ENCODE assay signal across 9 cellular contexts in the genomic region with DNA sequence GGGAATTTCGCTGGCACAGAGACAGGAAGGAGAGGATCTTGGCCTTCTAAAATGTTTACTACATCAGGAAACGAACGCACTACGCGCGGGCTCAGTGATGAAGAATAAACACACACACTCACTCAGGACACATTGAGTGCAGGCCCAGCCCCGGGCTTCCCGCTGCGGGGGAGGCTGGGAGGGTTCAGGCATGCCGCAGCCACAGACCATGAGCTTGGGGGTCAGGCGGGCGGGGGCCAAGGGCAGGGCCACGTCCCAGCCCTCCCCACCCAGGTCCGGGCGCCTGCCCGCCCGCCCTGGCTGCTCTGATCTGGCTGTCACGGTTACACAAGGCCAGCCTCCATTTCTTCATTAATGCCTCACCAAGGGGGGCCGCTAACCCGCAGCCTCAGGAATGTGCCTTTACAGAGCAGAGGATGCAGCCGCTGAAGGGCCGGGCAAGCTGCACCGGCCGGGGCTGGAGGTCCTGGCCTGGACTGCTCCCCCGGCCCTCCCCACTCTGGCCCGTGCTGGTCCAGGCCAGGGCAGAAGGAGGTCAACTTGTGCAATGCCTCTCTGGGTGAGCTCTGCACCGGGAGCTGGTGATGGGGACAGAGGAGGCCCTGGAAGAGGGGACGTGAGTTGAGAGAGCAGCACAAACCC. TPM values are rescaled to one million over a fixed set of nuclear protein-coding genes. Genes with fewer than 3 reads are reported as not detected.
DNase-seq lines count a peak whose midpoint lies in the region; ATAC-seq and TF ChIP-seq lines count a peak whose summit lies in the region.
"Had no signal": no experiment of that assay in that cellular context is flagged by ENCODE, and none has a peak within 500 bp of the region (broad histone marks: within the 10 kb centered on the region; RNA-seq: fewer than 3 reads in every experiment).

No MANE protein-coding gene starts in this region.

- peaks cover 79% of the 10 kb centered on the region for H3K27me3 Mint-ChIP-seq in stimulated activated memory B cell treated with anti-CD40 and anti-IgM and Interleukin-4, amounts not matched to agents 10 μg/mL and 1 μg/mL and 100 μg/mL, for 72 hours
- peaks cover 11% of the 10 kb centered on the region for H3K27me3 Mint-ChIP-seq in activated T-helper 17 cell treated with anti-CD3 and anti-CD28 coated beads, Interleukin-2, amount 50 U/mL, for 72 hours

- ATAC-seq in stimulated activated memory B cell treated with anti-CD40 and anti-IgM and Interleukin-4, amounts not matched to agents 10 μg/mL and 1 μg/mL and 100 μg/mL, for 72 hours = peak; percentile 25
- ATAC-seq in HG03342 (IDR thresholded peaks at IDR 0.05; ENCODE audit: unreplicated experiment) = no peak
- ATAC-seq in HG02763 (IDR thresholded peaks at IDR 0.05; ENCODE audit: unreplicated experiment) = no peak
- no peak for ATAC-seq in activated T-helper 17 cell treated with anti-CD3 and anti-CD28 coated beads, Interleukin-2, amount 50 U/mL, for 72 hours (replicated peaks)

- DNase-seq in HK-2 (ENCODE audit: unreplicated experiment) = peak; percentile 49
- peak; percentile 71 for DNase-seq in brain pericyte (ENCODE audit: low read depth, low spot score)
- DNase-seq in kidney epithelial cell (ENCODE audit: low read depth) = peak; percentile 35
- no peak for DNase-seq in amygdala (lab: John Stamatoyannopoulos, UW)
- DNase-seq: Karpas-422 had no signal

- H3K36me3 Mint-ChIP-seq in stimulated activated memory B cell treated with anti-CD40 and anti-IgM and Interleukin-4, amounts not matched to agents 10 μg/mL and 1 μg/mL and 100 μg/mL, for 72 hours = no peaks in the 10 kb centered on the region
- H3K36me3 Mint-ChIP-seq in activated T-helper 17 cell treated with anti-CD3 and anti-CD28 coated beads, Interleukin-2, amount 50 U/mL, for 72 hours (ENCODE audit: low read depth) = no peaks in the 10 kb centered on the region

- H3K4me1 Mint-ChIP-seq in stimulated activated memory B cell treated with anti-CD40 and anti-IgM and Interleukin-4, amounts not matched to agents 10 μg/mL and 1 μg/mL and 100 μg/mL, for 72 hours = no peaks in the 10 kb centered on the region
- H3K4me1 Mint-ChIP-seq in activated T-helper 17 cell treated with anti-CD3 and anti-CD28 coated beads, Interleukin-2, amount 50 U/mL, for 72 hours = peaks cover 6% of the 10 kb centered on the region

- H3K9me3 Mint-ChIP-seq in stimulated activated memory B cell treated with anti-CD40 and anti-IgM and Interleukin-4, amounts not matched to agents 10 μg/mL and 1 μg/mL and 100 μg/mL, for 72 hours = no peaks in the 10 kb centered on the region
- no peaks in the 10 kb centered on the region for H3K9me3 Mint-ChIP-seq in activated T-helper 17 cell treated with anti-CD3 and anti-CD28 coated beads, Interleukin-2, amount 50 U/mL, for 72 hours

- no peak overlapping the region for H3K4me3 ChIP-seq in kidney epithelial cell (ENCODE audit: low read depth, low read length)

- no peak overlapping the region for H3K27ac Mint-ChIP-seq in stimulated activated memory B cell treated with anti-CD40 and anti-IgM and Interleukin-4, amounts not matched to agents 10 μg/mL and 1 μg/mL and 100 μg/mL, for 72 hours
- H3K27ac Mint-ChIP-seq in activated T-helper 17 cell treated with anti-CD3 and anti-CD28 coated beads, Interleukin-2, amount 50 U/mL, for 72 hours = no peak overlapping the region

- H3K4me3 Mint-ChIP-seq in stimulated activated memory B cell treated with anti-CD40 and anti-IgM and Interleukin-4, amounts not matched to agents 10 μg/mL and 1 μg/mL and 100 μg/mL, for 72 hours = no peak overlapping the region
- H3K4me3 Mint-ChIP-seq in activated T-helper 17 cell treated with anti-CD3 and anti-CD28 coated beads, Interleukin-2, amount 50 U/mL, for 72 hours = no peak overlapping the region

- H3K36me3 ChIP-seq in kidney epithelial cell (ENCODE audit: control insufficient read depth, insufficient read depth, low read length) = no peaks in the 10 kb centered on the region

- TF ChIP-seq CTCF in kidney epithelial cell (IDR thresholded peaks at IDR 0.05; ENCODE audit: insufficient read depth, low read length, poor library complexity, severe bottlenecking) = no peak

- peaks cover 7% of the 10 kb centered on the region for H3K27me3 ChIP-seq in kidney epithelial cell (ENCODE audit: control insufficient read depth, insufficient read depth, low read length)

RNA-seq across cellular contexts. Expression of a gene that starts 41.7 kb away (rescaled TPM):
- total RNA-seq in kidney epithelial cell = 8.7 and 11.4 TPM in 2 replicates
- total RNA-seq in activated T-helper 17 cell treated with anti-CD3 and anti-CD28 coated beads, Interleukin-2, amount 50 U/mL, for 72 hours = 100 to 1,000 TPM in 1 of 2 donors, 1 to 10 TPM in 1; 7.4 to 287 TPM

Comparison
In these comparisons a context has a peak if more than half of its experiments do, and no peak if none do; other contexts are left out.
1. DNase-seq: peak in HK-2 (single experiment), brain pericyte (single experiment) and kidney epithelial cell (single experiment); none in amygdala (0 of 56).